ENCODE assay signal across 24 cellular contexts in genomic region chr17:343875-344752, GRCh38.
"Had no signal": no experiment of that assay in that cellular context is flagged by ENCODE, and none has a peak within 500 bp of the region (broad histone marks: within the 10 kb centered on the region; RNA-seq: fewer than 3 reads in every experiment).

No MANE protein-coding gene starts in this region.

- H3K27ac ChIP-seq: HL-60, SJSA1, SK-N-MC had no signal

- H3K4me1 ChIP-seq: SJSA1 had no signal

- H3K4me3 ChIP-seq: MG63, SJSA1, SK-N-MC had no signal

- H3K36me3 ChIP-seq: MG63, SJSA1 had no signal

- FAIRE-seq: RCC 7860 had no signal

- H3K9me3 ChIP-seq: MG63, SJSA1 had no signal

- DNase-seq: Karpas-422; KG1; MG63; NCI-H1092 treated with DMSO at 0.1 percent for 48 hours; NCI-H1436; NCI-H187; NCI-H2029; NCI-H2081 treated with DMSO at 0.1 percent for 48 hours; NCI-H2171; NCI-H226; NCI-H446; NCI-H510A; NCI-H524 treated with DMSO at 0.1 percent for 48 hours; NCI-H69; NCI-H82; NK-92 treated with Interleukin-12 subunit alpha and Interleukin-12 subunit beta, amount 100 ng/mL, for 24 hours; Right ventricle myocardium superior; RPMI8226; SIG-M5 had no signal

- H3K4me3 Mint-ChIP-seq: T-helper 1 cell treated with Interleukin-12 subunit alpha and Interleukin-12 subunit beta and Interleukin-4 antibody, amounts not matched to agents 30 μg/mL and 1 μg/mL, for 36 hours had no signal

- H3K27me3 ChIP-seq: MG63, SJSA1 had no signal

- H3K27ac Mint-ChIP-seq: T-helper 1 cell treated with Interleukin-12 subunit alpha and Interleukin-12 subunit beta and Interleukin-4 antibody, amounts not matched to agents 30 μg/mL and 1 μg/mL, for 36 hours had no signal
